12 cellular contexts compared by ENCODE assay signal in the genomic region with DNA sequence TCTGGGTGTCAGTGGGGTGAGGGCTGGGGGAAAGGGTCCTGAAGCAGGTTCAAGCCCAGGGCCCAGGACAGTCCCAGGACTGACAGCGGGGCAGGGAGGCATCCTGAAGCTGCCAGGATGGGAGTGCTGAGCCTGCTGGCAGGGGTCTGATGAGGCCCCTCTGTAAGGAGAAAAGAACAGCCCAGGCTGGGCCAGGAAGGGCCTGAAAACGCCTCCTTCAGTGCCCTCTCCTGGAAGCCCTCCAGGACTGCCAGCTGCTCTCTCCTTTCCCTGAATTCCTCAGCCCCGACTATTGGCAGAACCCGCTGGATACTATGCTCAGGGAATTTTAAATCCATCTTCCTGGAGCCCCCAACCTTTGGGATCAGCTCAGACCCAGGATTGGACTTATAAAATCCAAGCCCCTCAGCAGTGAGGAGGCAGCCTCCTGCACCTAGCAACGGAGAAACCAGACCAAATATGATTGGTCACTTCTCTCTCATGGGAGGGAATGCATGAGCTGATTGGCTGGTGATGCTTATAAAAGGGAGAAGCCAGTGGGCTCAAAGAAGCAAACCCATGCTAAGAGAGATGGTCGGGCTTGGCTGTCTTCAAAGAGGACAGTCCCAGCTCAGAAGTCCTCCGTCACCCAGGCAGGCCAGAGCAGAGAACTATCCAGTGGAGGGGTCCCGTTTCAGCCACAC.
DNase-seq lines count a peak whose midpoint lies in the region; ATAC-seq, FAIRE-seq and TF ChIP-seq lines count a peak whose summit lies in the region.
"Had no signal": no experiment of that assay in that cellular context is flagged by ENCODE, and none has a peak within 500 bp of the region (broad histone marks: within the 10 kb centered on the region; RNA-seq: fewer than 3 reads in every experiment).

No MANE protein-coding gene starts in this region.

- no peak for FAIRE-seq in GM12891 (lab: Jason Lieb, UNC)

- no peaks in the 10 kb centered on the region for H3K9me3 Mint-ChIP-seq in stimulated activated memory B cell treated with anti-CD40 and anti-IgM and Interleukin-4, amounts not matched to agents 10 μg/mL and 1 μg/mL and 100 μg/mL, for 72 hours
- H3K9me3 Mint-ChIP-seq: mesothelial cell of epicardium had no signal

- no peak for TF ChIP-seq POLR2A in GM12891 (IDR thresholded peaks at IDR 0.05; ENCODE audit: low read depth, low read length)

- H3K36me3 Mint-ChIP-seq in stimulated activated memory B cell treated with anti-CD40 and anti-IgM and Interleukin-4, amounts not matched to agents 10 μg/mL and 1 μg/mL and 100 μg/mL, for 72 hours, result no peaks in the 10 kb centered on the region
- H3K36me3 Mint-ChIP-seq: mesothelial cell of epicardium had no signal

- H3K4me1 Mint-ChIP-seq in stimulated activated memory B cell treated with anti-CD40 and anti-IgM and Interleukin-4, amounts not matched to agents 10 μg/mL and 1 μg/mL and 100 μg/mL, for 72 hours, result no peaks in the 10 kb centered on the region

- H3K27me3 Mint-ChIP-seq in stimulated activated memory B cell treated with anti-CD40 and anti-IgM and Interleukin-4, amounts not matched to agents 10 μg/mL and 1 μg/mL and 100 μg/mL, for 72 hours, result peaks cover 67% of the 10 kb centered on the region

- no peak overlapping the region for H3K4me3 Mint-ChIP-seq in stimulated activated memory B cell treated with anti-CD40 and anti-IgM and Interleukin-4, amounts not matched to agents 10 μg/mL and 1 μg/mL and 100 μg/mL, for 72 hours
- H3K4me3 Mint-ChIP-seq: mesothelial cell of epicardium had no signal

- POLR2A ChIA-PET in RWPE1 (lab: Yijun Ruan, JAX; ENCODE audit: low non-redundant PET), result no interaction called here

- H3K27ac Mint-ChIP-seq in stimulated activated memory B cell treated with anti-CD40 and anti-IgM and Interleukin-4, amounts not matched to agents 10 μg/mL and 1 μg/mL and 100 μg/mL, for 72 hours, result no peak overlapping the region
- H3K27ac Mint-ChIP-seq: mesothelial cell of epicardium had no signal

- no peak for ATAC-seq in HG02623 (IDR thresholded peaks at IDR 0.05; ENCODE audit: unreplicated experiment)
- no peak for ATAC-seq in stimulated activated memory B cell treated with anti-CD40 and anti-IgM and Interleukin-4, amounts not matched to agents 10 μg/mL and 1 μg/mL and 100 μg/mL, for 72 hours

- CTCF ChIA-PET in RWPE1 (lab: Yijun Ruan, JAX), result interaction anchor here (0.9 kb wide), 1 partner anchor 15 kb away, joined by 4 read pairs; no protein-coding TSS in a partner anchor

- no peak for TF ChIP-seq CTCF in RWPE1 (conservative IDR thresholded peaks at IDR 0.05; ENCODE audit: low read depth)

- H3K27ac ChIP-seq in RWPE1, result no peak overlapping the region
- H3K27ac ChIP-seq: colonic mucosa had no signal

- peak; percentile 28 for DNase-seq in DMS114 treated with DMSO at 0.1 percent for 48 hours (lab: John Stamatoyannopoulos, UW; ENCODE audit: unreplicated experiment)
- DNase-seq in GM12891 (ENCODE audit: insufficient read length, low spot score), result peak; percentile 59
- DNase-seq in RWPE1 (ENCODE audit: low spot score), result peak; percentile 73
- DNase-seq in hepatic stellate cell (ENCODE audit: low spot score), result peak; percentile 81
- no peak for DNase-seq in activated gamma-delta T cell (lab: John Stamatoyannopoulos, UW)
- DNase-seq in medulla oblongata (ENCODE audit: extremely low spot score), result no peak
- DNase-seq: colonic mucosa; NCI-H510A; stimulated activated CD8-positive, alpha-beta memory T cell treated with anti-CD3 and anti-CD28 coated beads, Interleukin-4, amount 100 ng/mL, for 48 hours had no signal

TF ChIP-seq in GM12891, 5 proteins besides CTCF, POLR2A, EP300 and RAD21:
- TF ChIP-seq POLR2AphosphoS5 (IDR thresholded peaks at IDR 0.05; ENCODE audit: low read depth, low read length), result no peak
- TF ChIP-seq POU2F2 (IDR thresholded peaks at IDR 0.05; ENCODE audit: low read depth, low read length), result no peak
- TF ChIP-seq TAF1 (IDR thresholded peaks at IDR 0.05; ENCODE audit: low read depth, low read length), result no peak
- TF ChIP-seq SPI1 (IDR thresholded peaks at IDR 0.05; ENCODE audit: low read depth, low read length), result no peak
- no peak for TF ChIP-seq PAX5 (IDR thresholded peaks at IDR 0.05; ENCODE audit: insufficient read depth, low read length, severe bottlenecking)
TF ChIP-seq in GM12891: peak in this region for 0.

Comparison
In these comparisons a context has a peak if more than half of its experiments do, and no peak if none do; other contexts are left out.
1. DNase-seq: peak in DMS114 treated with DMSO at 0.1 percent for 48 hours (single experiment), GM12891 (single experiment), RWPE1 (single experiment) and hepatic stellate cell (single experiment); none in activated gamma-delta T cell (single experiment) and medulla oblongata (single experiment).